11 cellular contexts compared by ENCODE assay signal in the genomic region with DNA sequence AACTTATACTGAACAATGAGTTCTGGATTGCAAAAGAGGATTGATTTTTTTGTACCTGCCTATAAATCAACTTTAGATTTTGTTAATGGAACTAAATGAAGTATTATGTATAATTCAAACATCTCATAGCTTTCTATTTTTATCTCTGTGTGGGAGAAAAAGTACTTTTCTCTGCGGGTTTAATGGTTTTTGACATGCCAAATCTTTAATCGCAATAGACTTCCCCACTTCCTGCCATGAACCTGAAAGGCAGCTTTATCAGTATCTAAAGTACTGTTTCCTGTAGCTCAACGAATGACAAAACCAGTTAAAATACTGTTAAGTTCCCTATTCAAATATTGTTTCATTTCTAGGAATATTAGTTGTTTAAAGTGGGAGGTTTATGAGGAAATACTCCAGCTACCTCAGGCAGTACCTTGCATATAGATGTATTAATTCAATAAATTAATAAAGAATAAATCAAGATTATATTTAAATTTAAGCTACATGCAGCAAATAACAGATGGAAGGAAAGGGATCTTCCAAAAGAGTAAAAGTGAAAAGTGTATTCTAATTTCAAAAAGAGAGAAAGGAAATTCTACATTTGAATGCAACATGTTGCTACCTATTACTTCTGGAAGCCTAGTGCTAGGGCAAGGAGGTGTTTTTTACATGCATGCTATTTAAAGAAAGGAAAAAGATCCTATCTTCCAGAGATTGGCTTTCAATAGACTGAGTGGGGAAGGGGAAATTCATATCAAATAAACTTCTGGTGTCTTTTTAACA.
DNase-seq lines count a peak whose midpoint lies in the region; ATAC-seq, FAIRE-seq and TF ChIP-seq lines count a peak whose summit lies in the region.
"Had no signal": no experiment of that assay in that cellular context is flagged by ENCODE, and none has a peak within 500 bp of the region (broad histone marks: within the 10 kb centered on the region; RNA-seq: fewer than 3 reads in every experiment).

No MANE protein-coding gene starts in this region.

- H3K4me1 Mint-ChIP-seq in activated naive CD8-positive, alpha-beta T cell treated with anti-CD3 and anti-CD28 coated beads, Interleukin-2, amount 50 U/mL, for 24 hours, result peaks cover 46% of the 10 kb centered on the region
- H3K4me1 Mint-ChIP-seq in Calu3 (ENCODE audit: low read depth, unreplicated experiment) (no peaks in the 10 kb centered on the region), H9 (peaks cover 10 to 12% of the 10 kb centered on the region in 2 experiments)

- peak overlapping the region; percentile 21 to 61 (median 46); a peak in 20 of 22 replicates for H3K4me2 ChIP-seq in BLaER1 treated with 17β-estradiol and CSF1 and Interleukin-3, amounts not matched to agents 10 nM and 100 nM
- H3K4me2 ChIP-seq in H9 (ENCODE audit: insufficient read depth, insufficient read length, low read length), result no peak overlapping the region

- no peak overlapping the region for H4K5ac ChIP-seq in H9 (ENCODE audit: insufficient read length, low read depth, low read length)

- H3K23me2 ChIP-seq in H9 (ENCODE audit: insufficient read length, low read depth, low read length, poor library complexity, severe bottlenecking), result no peaks in the 10 kb centered on the region

- H3K4me3 Mint-ChIP-seq in activated naive CD8-positive, alpha-beta T cell treated with anti-CD3 and anti-CD28 coated beads, Interleukin-2, amount 50 U/mL, for 24 hours, result peak overlapping the region; percentile 46
- H3K4me3 Mint-ChIP-seq in Calu3 (ENCODE audit: low read depth, unreplicated experiment), result no peak overlapping the region
- no peak overlapping the region for H3K4me3 Mint-ChIP-seq in H9

- H3K56ac ChIP-seq in H9 (ENCODE audit: insufficient read length, low read depth, low read length), result no peak overlapping the region

- no peak overlapping the region for H2BK120ac ChIP-seq in H9 (ENCODE audit: low read depth, low read length, poor library complexity, severe bottlenecking)

- no peaks in the 10 kb centered on the region for H3K36me3 ChIP-seq in BLaER1 treated with 17β-estradiol and CSF1 and Interleukin-3, amounts not matched to agents 10 nM and 100 nM

- H3K9me3 Mint-ChIP-seq in activated naive CD8-positive, alpha-beta T cell treated with anti-CD3 and anti-CD28 coated beads, Interleukin-2, amount 50 U/mL, for 24 hours, result no peaks in the 10 kb centered on the region
- H3K9me3 Mint-ChIP-seq in Calu3 (ENCODE audit: low read depth, unreplicated experiment) (no peaks in the 10 kb centered on the region), H9 (no peaks in the 10 kb centered on the region)

- peaks cover 12 to 22% (median 17%) of the 10 kb centered on the region in 10 experiments for H3K4me1 ChIP-seq in BLaER1 treated with 17β-estradiol and CSF1 and Interleukin-3, amounts not matched to agents 10 nM and 100 nM
- H3K4me1 ChIP-seq in H9 (ENCODE audit: insufficient read depth, low read length), result peaks cover 4% of the 10 kb centered on the region; the same call in 1 of the 2 replicates

- H3K36me3 Mint-ChIP-seq in activated naive CD8-positive, alpha-beta T cell treated with anti-CD3 and anti-CD28 coated beads, Interleukin-2, amount 50 U/mL, for 24 hours (ENCODE audit: low read depth), result no peaks in the 10 kb centered on the region
- H3K36me3 Mint-ChIP-seq in Calu3 (ENCODE audit: insufficient read depth, unreplicated experiment), result no peaks in the 10 kb centered on the region
- H3K36me3 Mint-ChIP-seq in H9 (ENCODE audit: insufficient read depth in 1 of 3, low read depth in 3 of 3), result no peaks in the 10 kb centered on the region

- no peak overlapping the region for H2BK12ac ChIP-seq in H9 (ENCODE audit: insufficient read length, low read depth, low read length)

- no peaks in the 10 kb centered on the region for H3K27me3 Mint-ChIP-seq in activated naive CD8-positive, alpha-beta T cell treated with anti-CD3 and anti-CD28 coated beads, Interleukin-2, amount 50 U/mL, for 24 hours
- no peaks in the 10 kb centered on the region for H3K27me3 Mint-ChIP-seq in Calu3 (ENCODE audit: unreplicated experiment)
- no peaks in the 10 kb centered on the region for H3K27me3 Mint-ChIP-seq in H9 (ENCODE audit: low read depth)

- no peak overlapping the region for H3K9ac ChIP-seq in BLaER1 treated with 17β-estradiol and CSF1 and Interleukin-3, amounts not matched to agents 10 nM and 100 nM
- H3K9ac ChIP-seq in H9 (ENCODE audit: extremely low read depth, insufficient read length, low read length), result no peak overlapping the region

- no peak overlapping the region for H3K4ac ChIP-seq in H9 (ENCODE audit: low read depth, low read length)

- H2BK5ac ChIP-seq in H9 (ENCODE audit: insufficient read length, low read length), result no peak overlapping the region

- peak; percentile 23 for ATAC-seq in activated naive CD8-positive, alpha-beta T cell treated with anti-CD3 and anti-CD28 coated beads, Interleukin-2, amount 50 U/mL, for 24 hours
- ATAC-seq: right cardiac atrium had no signal

- CTCF ChIA-PET in Calu3 (lab: Charles Lee), result no interaction called here

- no peak overlapping the region for H3T11ph ChIP-seq in H9 (ENCODE audit: low read length)

- H3K4me3 ChIP-seq in BLaER1 treated with 17β-estradiol and CSF1 and Interleukin-3, amounts not matched to agents 10 nM and 100 nM, result no peak overlapping the region
- peak overlapping the region; percentile 7 for H3K4me3 ChIP-seq in NB4 (ENCODE audit: low read depth, low read length)

- H3K27ac Mint-ChIP-seq in activated naive CD8-positive, alpha-beta T cell treated with anti-CD3 and anti-CD28 coated beads, Interleukin-2, amount 50 U/mL, for 24 hours, result peak overlapping the region; percentile 78
- no peak overlapping the region for H3K27ac Mint-ChIP-seq in Calu3 (ENCODE audit: unreplicated experiment)
- peak overlapping the region in 1 of 3 experiments; percentile 10; a peak in 1 of 7 replicates for H3K27ac Mint-ChIP-seq in H9

- no peaks in the 10 kb centered on the region for H3K79me1 ChIP-seq in H9 (ENCODE audit: insufficient read depth, low read depth, low read length, poor library complexity, severe bottlenecking)

- TF ChIP-seq POLR2A in GM12891 (IDR thresholded peaks at IDR 0.05; ENCODE audit: low read depth, low read length), result no peak
- TF ChIP-seq POLR2A in NB4 (IDR thresholded peaks at IDR 0.05; ENCODE audit: extremely low read depth, insufficient read length), result no peak

- H2AK5ac ChIP-seq in H9 (ENCODE audit: insufficient read length, low read length), result no peak overlapping the region

- DNase-seq in GM12891 (ENCODE audit: insufficient read length, low spot score) (no peak), NB4 (ENCODE audit: low read depth) (peak; percentile 74), posterior vena cava (ENCODE audit: low spot score) (no peak), Calu3 (no peak), NCI-H1092 (lab: John Stamatoyannopoulos, UW) (no peak), H9 (no peak)
- DNase-seq in activated naive CD8-positive, alpha-beta T cell treated with anti-CD3 and anti-CD28 coated beads, Interleukin-2, amount 50 U/mL, for 24 hours, result no peak
- DNase-seq: C1 segment of cervical spinal cord, right cardiac atrium had no signal

- H3K9me3 ChIP-seq in BLaER1 treated with 17β-estradiol and CSF1 and Interleukin-3, amounts not matched to agents 10 nM and 100 nM (replicated peaks in 1 of 11), result peaks cover 0 to 10% (median 0%) of the 10 kb centered on the region in 11 experiments; a peak in 1 of 22 replicates
- no peaks in the 10 kb centered on the region for H3K9me3 ChIP-seq in H9 (ENCODE audit: control insufficient read depth, low read depth, low read length)

- no CpG with 5 or more reads among the region's 3 CpGs for whole genome bisulfite sequencing in H9 (ENCODE audit: extremely low coverage, insufficient read length, low lambda C conversion rate)

- no peak overlapping the region for H2AFZ ChIP-seq in H9 (ENCODE audit: low read length)

- no peak overlapping the region for H4K91ac ChIP-seq in H9 (ENCODE audit: insufficient read length, low read depth, low read length)

- H3K14ac ChIP-seq in H9 (ENCODE audit: insufficient read depth, low read length), result no peak overlapping the region

- no peaks in the 10 kb centered on the region for H4K20me1 ChIP-seq in BLaER1 treated with 17β-estradiol and CSF1 and Interleukin-3, amounts not matched to agents 10 nM and 100 nM
- H4K20me1 ChIP-seq in H9 (ENCODE audit: control insufficient read depth, insufficient read depth, insufficient read length), result no peaks in the 10 kb centered on the region

- no peak for FAIRE-seq in GM12891 (lab: Jason Lieb, UNC)
- FAIRE-seq: astrocyte had no signal

- no peaks in the 10 kb centered on the region for H3K27me3 ChIP-seq in BLaER1 treated with 17β-estradiol and CSF1 and Interleukin-3, amounts not matched to agents 10 nM and 100 nM
- no peaks in the 10 kb centered on the region for H3K27me3 ChIP-seq in H9 (ENCODE audit: insufficient read depth, low read length)

- no peak overlapping the region for H2BK15ac ChIP-seq in H9 (ENCODE audit: low read depth, low read length)

- TF ChIP-seq CTCF in NB4 (IDR thresholded peaks at IDR 0.05; ENCODE audit: low read depth, low read length), result no peak
- TF ChIP-seq CTCF in Calu3 (IDR thresholded peaks at IDR 0.05; ENCODE audit: unreplicated experiment), result no peak
- no peak for TF ChIP-seq CTCF in H9 (conservative IDR thresholded peaks at IDR 0.05)

- intact Hi-C loops in posterior vena cava (cut with DNase I), result no loop called here
- intact Hi-C loops in Calu3 (cut with micrococcal nuclease; ENCODE audit: unreplicated experiment), result no loop called here

- no peak overlapping the region for H4K8ac ChIP-seq in H9 (replicated peaks; ENCODE audit: insufficient read length, low read depth, low read length)

- H3K23ac ChIP-seq in H9 (ENCODE audit: insufficient read length, low read depth, low read length), result no peak overlapping the region

- no peaks in the 10 kb centered on the region for H3K79me2 ChIP-seq in H9 (ENCODE audit: insufficient read depth, low read length)

- BruUV-seq in Calu3 (replicated peaks; lab: Mats Ljungman, UMichigan), result no TSS peak

- no peak overlapping the region for H2BK20ac ChIP-seq in H9 (ENCODE audit: low read depth, low read length, poor library complexity, severe bottlenecking)

- no peak overlapping the region for H3K27ac ChIP-seq in BLaER1 treated with 17β-estradiol and CSF1 and Interleukin-3, amounts not matched to agents 10 nM and 100 nM
- H3K27ac ChIP-seq in H9 (ENCODE audit: insufficient read length, low read depth, low read length), result no peak overlapping the region

- no peak overlapping the region for H3K18ac ChIP-seq in H9 (ENCODE audit: insufficient read length, low read depth, low read length)

TF ChIP-seq in GM12891, 5 proteins besides CTCF, POLR2A, EP300 and RAD21:
- TF ChIP-seq TAF1 (IDR thresholded peaks at IDR 0.05; ENCODE audit: low read depth, low read length), result no peak
- TF ChIP-seq SPI1 (IDR thresholded peaks at IDR 0.05; ENCODE audit: low read depth, low read length), result peak; percentile 27; the same call in 1 of the 2 replicates
